In the genomic region with DNA sequence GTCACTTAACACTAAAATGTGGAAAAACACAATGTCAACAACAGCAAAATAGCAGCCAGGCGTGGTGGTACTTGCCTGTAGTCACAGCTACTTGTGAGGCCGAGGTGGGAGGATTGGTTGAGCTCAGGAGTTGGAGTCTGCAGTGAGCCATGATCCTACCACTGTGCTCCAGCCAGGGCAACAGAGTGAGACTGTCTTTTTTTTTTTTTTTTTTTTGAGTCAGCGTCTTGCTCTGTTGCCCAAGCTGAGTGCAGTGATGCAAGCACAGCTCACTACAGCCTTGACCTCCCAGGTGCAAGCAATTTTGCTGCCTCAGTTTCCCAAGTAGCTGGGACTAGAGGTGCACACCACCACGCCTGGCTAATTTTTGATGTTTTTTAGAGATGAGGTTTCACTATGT, we compare ENCODE assay signal across 18 cellular contexts. TPM values are rescaled to one million over a fixed set of nuclear protein-coding genes. Genes with fewer than 3 reads are reported as not detected.
DNase-seq lines count a peak whose midpoint lies in the region; ATAC-seq and TF ChIP-seq lines count a peak whose summit lies in the region.
"Had no signal": no experiment of that assay in that cellular context is flagged by ENCODE, and none has a peak within 500 bp of the region (broad histone marks: within the 10 kb centered on the region; RNA-seq: fewer than 3 reads in every experiment).

No MANE protein-coding gene starts in this region.

- no peak for DNase-seq in right atrium auricular region (ENCODE audit: low spot score)
- no peak for DNase-seq in Right ventricle myocardium inferior (ENCODE audit: missing footprints)
- DNase-seq in Karpas-422: peak; percentile 39
- no peak for DNase-seq in dorsolateral prefrontal cortex
- no peak for DNase-seq in NCI-H526 treated with DMSO at 0.1 percent for 48 hours (lab: John Stamatoyannopoulos, UW)
- DNase-seq in stimulated activated naive CD4-positive, alpha-beta T cell treated with Interleukin-2 at 50 U/mL for 16 hours (lab: John Stamatoyannopoulos, UW): no peak
- no peak for DNase-seq in hippocampal formation (lab: John Stamatoyannopoulos, UW)
- DNase-seq: activated effector memory CD4-positive, alpha-beta T cell treated with Interleukin-2 at 50 U/mL for 16 hours; GF-D8; NCI-H2107; NCI-H748 treated with DMSO at 0.1 percent for 48 hours; stimulated activated CD4-positive, alpha-beta T cell treated with anti-CD3 and anti-CD28 coated beads, Interleukin-15, amount 100 ng/mL, for 24 hours; SW 1271; WERI-Rb-1 had no signal

- no peaks in the 10 kb centered on the region for H4K20me1 ChIP-seq in Karpas-422 (ENCODE audit: insufficient read depth, low read depth, low read length)

- no peak overlapping the region for H3K9ac ChIP-seq in Karpas-422 (ENCODE audit: low read length)

- peaks cover 17% of the 10 kb centered on the region for H3K79me2 ChIP-seq in Karpas-422 (ENCODE audit: low read length)

- no peaks in the 10 kb centered on the region for H3K27me3 ChIP-seq in right atrium auricular region
- no peaks in the 10 kb centered on the region for H3K27me3 ChIP-seq in Karpas-422 (ENCODE audit: low read length)
- H3K27me3 ChIP-seq in dorsolateral prefrontal cortex: no peaks in the 10 kb centered on the region
- H3K27me3 ChIP-seq: ascending aorta had no signal

- H3K4me3 ChIP-seq in right atrium auricular region (no peak overlapping the region), Karpas-422 (ENCODE audit: low read length) (no peak overlapping the region), dorsolateral prefrontal cortex (no peak overlapping the region)
- H3K4me3 ChIP-seq: ascending aorta had no signal

- peak overlapping the region; percentile 48 to 73 for H3K27ac ChIP-seq in right atrium auricular region
- H3K27ac ChIP-seq in Karpas-422 (ENCODE audit: low read length): peak overlapping the region; percentile 50
- peak overlapping the region in 50 of 59 donors; percentile 3 to 85 (median 66) for H3K27ac ChIP-seq in dorsolateral prefrontal cortex
- peak overlapping the region; percentile 44 for H3K27ac ChIP-seq in temporal lobe (ENCODE audit: low read depth, low read length)
- H3K27ac ChIP-seq: ascending aorta, epithelial cell of prostate, WERI-Rb-1 had no signal

- no peak overlapping the region for H2AFZ ChIP-seq in Karpas-422 (ENCODE audit: low read length)

- H3K36me3 ChIP-seq in right atrium auricular region (peaks cover 28% of the 10 kb centered on the region), Karpas-422 (ENCODE audit: insufficient read depth, low read length) (peaks cover 13% of the 10 kb centered on the region)

- ATAC-seq in Right ventricle myocardium inferior: no peak
- ATAC-seq: HCT116 had no signal

- intact Hi-C loops in Right ventricle myocardium inferior (cut with DNase I): no loop called here
- intact Hi-C loops in dorsolateral prefrontal cortex (cut with DNase I): loop anchor here in 1 of 2 donors (10.0 kb wide), 1 partner anchor 100 kb away; no protein-coding TSS in a partner anchor

- H3K9me3 ChIP-seq in right atrium auricular region (no peaks in the 10 kb centered on the region), Karpas-422 (ENCODE audit: low read length) (no peaks in the 10 kb centered on the region)
- H3K9me3 ChIP-seq: ascending aorta had no signal

- H3K4me2 ChIP-seq in Karpas-422 (ENCODE audit: low read depth, low read length, poor library complexity, severe bottlenecking): no peak overlapping the region

- H3K9me2 ChIP-seq in Karpas-422 (replicated peaks; ENCODE audit: insufficient read depth, low read length): no peaks in the 10 kb centered on the region

- no peak for TF ChIP-seq CTCF in right atrium auricular region (IDR thresholded peaks at IDR 0.05)
- no peak for TF ChIP-seq CTCF in dorsolateral prefrontal cortex (IDR thresholded peaks at IDR 0.05 in 54 of 56, conservative IDR thresholded peaks at IDR 0.05 in 2 of 56; ENCODE audit: low read depth in 1 of 56, partially characterized antibody in 56 of 56)

- H3K4me1 ChIP-seq in right atrium auricular region (peaks cover 0 to 6% of the 10 kb centered on the region in 2 donors), Karpas-422 (ENCODE audit: low read length) (peaks cover 39% of the 10 kb centered on the region)

RNA-seq across cellular contexts. Expression of a gene that starts 6.1 kb away (rescaled TPM):
- total RNA-seq in right atrium auricular region (1 to 10 TPM; 8.6 to 10.0 TPM), Right ventricle myocardium inferior (7.8 TPM), dorsolateral prefrontal cortex (10 to 100 TPM; 24.3 to 52.8 (median 34.0) TPM), temporal lobe (39.1 TPM)
- 20.9 and 23.2 TPM in 2 replicates for total RNA-seq in Karpas-422 (2014; rRNA removed; shearing (Covaris generic); ENCODE audit: low replicate concordance)
